ENCODE assay signal across 20 cellular contexts in genomic region chr20:7159903-7160302, GRCh38.
DNase-seq lines count a peak whose midpoint lies in the region; ATAC-seq and TF ChIP-seq lines count a peak whose summit lies in the region.
"Had no signal": no experiment of that assay in that cellular context is flagged by ENCODE, and none has a peak within 500 bp of the region (broad histone marks: within the 10 kb centered on the region; RNA-seq: fewer than 3 reads in every experiment).

No MANE protein-coding gene starts in this region.

- H3K27me3 ChIP-seq in RWPE2 (ENCODE audit: insufficient read depth, poor library complexity, severe bottlenecking) (no peaks in the 10 kb centered on the region), sigmoid colon (no peaks in the 10 kb centered on the region), ascending aorta (no peaks in the 10 kb centered on the region)

- no peak for TF ChIP-seq EP300 in sigmoid colon (IDR thresholded peaks at IDR 0.05)

- H3K4me3 ChIP-seq in RWPE2 (ENCODE audit: severe bottlenecking): no peak overlapping the region
- H3K4me3 ChIP-seq in choroid plexus epithelial cell (ENCODE audit: low read depth, low read length): no peak overlapping the region
- H3K4me3 ChIP-seq in fibroblast of the aortic adventitia (ENCODE audit: low read depth, low read length): no peak overlapping the region
- H3K4me3 ChIP-seq in sigmoid colon: no peak overlapping the region
- no peak overlapping the region for H3K4me3 ChIP-seq in ascending aorta

- DNase-seq in RWPE2 (ENCODE audit: low spot score) (no peak), choroid plexus epithelial cell (ENCODE audit: low read depth) (peak; percentile 52), fibroblast of the aortic adventitia (ENCODE audit: low read depth) (peak; percentile 17), sigmoid colon (no peak), NCI-H2171 (lab: John Stamatoyannopoulos, UW) (no peak), ascending aorta (ENCODE audit: low spot score in 2 of 2) (no peak)
- DNase-seq in naive thymus-derived CD8-positive, alpha-beta T cell: no peak
- DNase-seq: CD4-positive, CD25-positive, alpha-beta regulatory T cell; EL; GF-D8; KBM-7; NCI-H1092 treated with DMSO at 0.1 percent for 48 hours; NCI-H1436 treated with DMSO at 0.1 percent for 48 hours; NCI-H1930; NCI-H345; NCI-H524; NCI-H774; NK-92 treated with Interleukin-12 subunit alpha and Interleukin-12 subunit beta, amount 100 ng/mL, for 24 hours; Right ventricle myocardium superior had no signal

- H3K27me3 Mint-ChIP-seq in naive thymus-derived CD8-positive, alpha-beta T cell: no peaks in the 10 kb centered on the region
- H3K27me3 Mint-ChIP-seq: CD4-positive, CD25-positive, alpha-beta regulatory T cell had no signal

- H3K4me1 ChIP-seq in RWPE2 (ENCODE audit: insufficient read depth, poor library complexity, severe bottlenecking) (peaks cover 4% of the 10 kb centered on the region), sigmoid colon (no peaks in the 10 kb centered on the region), ascending aorta (no peaks in the 10 kb centered on the region)

- no peaks in the 10 kb centered on the region for H3K9me3 ChIP-seq in RWPE2 (ENCODE audit: severe bottlenecking)
- no peaks in the 10 kb centered on the region for H3K9me3 ChIP-seq in sigmoid colon
- no peaks in the 10 kb centered on the region for H3K9me3 ChIP-seq in ascending aorta

- H3K9me3 Mint-ChIP-seq in naive thymus-derived CD8-positive, alpha-beta T cell: peaks cover 0 to 29% (median 10%) of the 10 kb centered on the region in 9 donors

- H3K27ac Mint-ChIP-seq in naive thymus-derived CD8-positive, alpha-beta T cell: no peak overlapping the region
- H3K27ac Mint-ChIP-seq: CD4-positive, CD25-positive, alpha-beta regulatory T cell had no signal

- no peak for TF ChIP-seq POLR2A in sigmoid colon (IDR thresholded peaks at IDR 0.05)

- POLR2A ChIA-PET in naive thymus-derived CD8-positive, alpha-beta T cell (lab: Charles Lee): no interaction called here

- intact Hi-C loops in sigmoid colon (cut with DNase I): no loop called here
- intact Hi-C loops in ascending aorta (cut with DNase I): no loop called here

- no peaks in the 10 kb centered on the region for H3K4me1 Mint-ChIP-seq in naive thymus-derived CD8-positive, alpha-beta T cell
- H3K4me1 Mint-ChIP-seq: CD4-positive, CD25-positive, alpha-beta regulatory T cell had no signal

- H3K36me3 ChIP-seq in RWPE2 (ENCODE audit: low read depth): no peaks in the 10 kb centered on the region
- no peaks in the 10 kb centered on the region for H3K36me3 ChIP-seq in sigmoid colon
- H3K36me3 ChIP-seq in ascending aorta: no peaks in the 10 kb centered on the region

- ATAC-seq in RWPE2 (ENCODE audit: low read depth): peak; percentile 82
- ATAC-seq in naive thymus-derived CD8-positive, alpha-beta T cell: no peak

- TF ChIP-seq CTCF in RWPE2 (IDR thresholded peaks at IDR 0.05; ENCODE audit: poor library complexity, severe bottlenecking): no peak
- TF ChIP-seq CTCF in choroid plexus epithelial cell (conservative IDR thresholded peaks at IDR 0.05; ENCODE audit: low read depth, low read length): no peak
- TF ChIP-seq CTCF in fibroblast of the aortic adventitia (IDR thresholded peaks at IDR 0.05; ENCODE audit: insufficient read depth, low read length): no peak
- no peak for TF ChIP-seq CTCF in sigmoid colon (IDR thresholded peaks at IDR 0.05)
- no peak for TF ChIP-seq CTCF in ascending aorta (IDR thresholded peaks at IDR 0.05)

- H3K36me3 Mint-ChIP-seq in naive thymus-derived CD8-positive, alpha-beta T cell: no peaks in the 10 kb centered on the region
- H3K36me3 Mint-ChIP-seq: CD4-positive, CD25-positive, alpha-beta regulatory T cell had no signal

- peak overlapping the region; percentile 11 for H3K27ac ChIP-seq in RWPE2 (ENCODE audit: poor library complexity, severe bottlenecking)
- no peak overlapping the region for H3K27ac ChIP-seq in sigmoid colon
- no peak overlapping the region for H3K27ac ChIP-seq in ascending aorta
- H3K27ac ChIP-seq: HL-60 had no signal

- H3K4me3 Mint-ChIP-seq in naive thymus-derived CD8-positive, alpha-beta T cell: no peak overlapping the region
- H3K4me3 Mint-ChIP-seq: CD4-positive, CD25-positive, alpha-beta regulatory T cell had no signal

Comparison
In these comparisons a context has a peak if more than half of its experiments do, and no peak if none do; other contexts are left out.
1. DNase-seq: peak in choroid plexus epithelial cell (single experiment) and fibroblast of the aortic adventitia (single experiment); none in RWPE2 (single experiment), naive thymus-derived CD8-positive, alpha-beta T cell (0 of 10), sigmoid colon (single experiment), NCI-H2171 (single experiment) and ascending aorta (0 of 2).